In genomic region chr2:30649828-30650227, GRCh38 we compare ENCODE assay signal across 23 cellular contexts.
"Had no signal": no experiment of that assay in that cellular context is flagged by ENCODE, and none has a peak within 500 bp of the region (broad histone marks: within the 10 kb centered on the region; RNA-seq: fewer than 3 reads in every experiment).

No MANE protein-coding gene starts in this region.

- H3K36me3 Mint-ChIP-seq: immature natural killer cell, memory B cell, mesothelial cell of epicardium, naive B cell had no signal

- H3K4me1 ChIP-seq: foreskin keratinocyte had no signal

- H3K4me2 ChIP-seq: hepatocyte had no signal

- H3K4me3 ChIP-seq: coronary artery, dorsolateral prefrontal cortex, esophagus muscularis mucosa, gastroesophageal sphincter, heart left ventricle, hepatocyte, left ventricle myocardium inferior, lung, mucosa of descending colon had no signal

- H3K4me3 Mint-ChIP-seq: immature natural killer cell, memory B cell, mesothelial cell of epicardium, naive B cell had no signal

- H3K27ac ChIP-seq: coronary artery, esophagus muscularis mucosa, foreskin keratinocyte, gastroesophageal sphincter, heart left ventricle, hepatocyte, left ventricle myocardium inferior had no signal

- H3K9me3 ChIP-seq: esophagus muscularis mucosa, gastroesophageal sphincter, heart left ventricle, left ventricle myocardium inferior, mucosa of descending colon had no signal

- DNase-seq: dermis blood vessel endothelial cell; effector CD4-positive, alpha-beta T cell; effector memory CD4-positive, alpha-beta T cell; foreskin keratinocyte; heart left ventricle; immature natural killer cell; islet precursor cell; kidney; kidney glomerular epithelial cell; left colon; left ventricle myocardium inferior; mammary epithelial cell; mucosa of descending colon; naive B cell had no signal

- ATAC-seq: foreskin keratinocyte, gastroesophageal sphincter, heart left ventricle, left colon, left lobe of liver had no signal

- H3K9me3 Mint-ChIP-seq: immature natural killer cell, memory B cell, mesothelial cell of epicardium, naive B cell had no signal

- H3K27me3 Mint-ChIP-seq: memory B cell, naive B cell had no signal

- H2AFZ ChIP-seq: hepatocyte had no signal

- H3K27ac Mint-ChIP-seq: immature natural killer cell, memory B cell, mesothelial cell of epicardium had no signal

- H3K4me1 Mint-ChIP-seq: immature natural killer cell, memory B cell had no signal

- H3K36me3 ChIP-seq: esophagus muscularis mucosa, gastroesophageal sphincter, heart left ventricle, left ventricle myocardium inferior had no signal

- H3K27me3 ChIP-seq: dorsolateral prefrontal cortex, esophagus muscularis mucosa, foreskin keratinocyte, gastroesophageal sphincter, heart left ventricle, hepatocyte had no signal
